Comparison of ENCODE assay signal across 9 cellular contexts in the genomic region with DNA sequence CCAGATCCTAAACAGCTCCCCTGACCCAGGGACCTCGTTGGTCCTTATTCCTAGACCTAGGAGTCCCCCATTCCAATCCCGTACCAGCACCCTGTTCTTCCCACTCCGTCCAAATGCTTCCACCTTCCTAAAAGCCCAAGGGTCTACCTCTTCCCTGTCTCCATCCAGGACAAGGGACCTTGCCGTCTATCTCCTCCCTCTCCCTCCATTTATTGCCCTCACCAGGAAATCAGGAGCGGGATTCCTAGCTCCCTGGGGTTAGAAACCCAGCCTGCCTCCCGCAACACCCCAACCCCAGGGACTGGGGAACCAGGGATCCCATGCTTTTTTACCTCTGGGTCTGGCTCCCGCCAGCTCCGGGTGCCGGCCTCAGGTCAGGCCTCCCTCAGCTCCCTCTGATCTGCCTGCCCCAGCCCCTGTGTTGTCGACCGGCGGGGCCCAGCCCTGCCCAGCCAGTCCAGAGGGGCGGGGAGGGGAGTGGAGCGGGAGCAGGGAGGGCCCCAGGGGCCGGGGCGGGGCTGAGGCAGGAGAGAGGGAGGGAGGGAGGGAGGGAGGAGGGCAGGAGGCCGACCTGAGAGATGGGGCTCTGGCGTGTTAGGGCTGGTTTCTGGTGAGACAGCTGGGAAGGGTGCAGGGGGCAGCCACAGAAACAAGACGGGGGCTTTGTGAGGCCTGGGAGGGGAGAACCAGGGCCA. TPM values are rescaled to one million over a fixed set of nuclear protein-coding genes. Genes with fewer than 3 reads are reported as not detected.
DNase-seq lines count a peak whose midpoint lies in the region; ATAC-seq, FAIRE-seq and TF ChIP-seq lines count a peak whose summit lies in the region.
"Had no signal": no experiment of that assay in that cellular context is flagged by ENCODE, and none has a peak within 500 bp of the region (broad histone marks: within the 10 kb centered on the region; RNA-seq: fewer than 3 reads in every experiment).

A gene with protein sequence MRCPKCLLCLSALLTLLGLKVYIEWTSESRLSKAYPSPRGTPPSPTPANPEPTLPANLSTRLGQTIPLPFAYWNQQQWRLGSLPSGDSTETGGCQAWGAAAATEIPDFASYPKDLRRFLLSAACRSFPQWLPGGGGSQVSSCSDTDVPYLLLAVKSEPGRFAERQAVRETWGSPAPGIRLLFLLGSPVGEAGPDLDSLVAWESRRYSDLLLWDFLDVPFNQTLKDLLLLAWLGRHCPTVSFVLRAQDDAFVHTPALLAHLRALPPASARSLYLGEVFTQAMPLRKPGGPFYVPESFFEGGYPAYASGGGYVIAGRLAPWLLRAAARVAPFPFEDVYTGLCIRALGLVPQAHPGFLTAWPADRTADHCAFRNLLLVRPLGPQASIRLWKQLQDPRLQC (minus strand): TSS at position 423 of the 695 bp plus-strand sequence. CDS start 596 bp downstream, outside the sequence.

- H3K9me1 ChIP-seq in endothelial cell of umbilical vein (replicated peaks; ENCODE audit: control insufficient read depth, extremely low read depth, insufficient read depth, low read length): no peaks in the 10 kb centered on the region

- H3K27me3 ChIP-seq in endothelial cell of umbilical vein (ENCODE audit: control insufficient read depth in 2 of 2, insufficient read depth in 2 of 2, low read length in 2 of 2) (no peaks in the 10 kb centered on the region), mononuclear cell (ENCODE audit: insufficient read depth, low read length) (no peaks in the 10 kb centered on the region)

- H3K79me2 ChIP-seq in endothelial cell of umbilical vein (ENCODE audit: control insufficient read depth, insufficient read depth, low read length): peaks cover 5% of the 10 kb centered on the region

- H3K4me3 ChIP-seq in endothelial cell of umbilical vein (replicated peaks in 1 of 3; ENCODE audit: insufficient read depth in 1 of 3, low read depth in 1 of 3, low read length in 3 of 3): peak within 1 kb of the TSS; percentile 41 to 49 (median 41)
- H3K4me3 ChIP-seq in mononuclear cell (ENCODE audit: low read length): peak within 1 kb of the TSS; percentile 55

- POLR2A ChIA-PET in endothelial cell of umbilical vein (lab: Charles Lee): interaction anchor here (0.7 kb wide), 1 partner anchor 59 kb away, joined by 3 read pairs; no protein-coding TSS in a partner anchor

- TF ChIP-seq POLR2A in endothelial cell of umbilical vein (IDR thresholded peaks at IDR 0.05; ENCODE audit: low read depth, low read length): peak; percentile 51

- CTCF ChIA-PET in endothelial cell of umbilical vein (lab: Charles Lee): interaction anchor here (0.8 to 4.1 kb wide), 9 partner anchors 12 to 1953 kb away, joined by 3 to 17 read pairs (median 3); no protein-coding TSS in a partner anchor

- H3K4me1 ChIP-seq in endothelial cell of umbilical vein (ENCODE audit: control insufficient read depth, extremely low read depth, insufficient read depth, low read length) (peaks cover 25% of the 10 kb centered on the region), mononuclear cell (ENCODE audit: insufficient read depth, low read length) (peaks cover 73% of the 10 kb centered on the region)

- intact Hi-C loops in endothelial cell of umbilical vein (cut with micrococcal nuclease): loop anchor here (1.0 to 2.0 kb wide), 3 partner anchors 30 to 73 kb away; a partner anchor contains a TSS

- dilution Hi-C loops in endothelial cell of umbilical vein (cut with MboI; ENCODE audit: extremely low pct_ligation_motif_present, low sequenced_read_pairs): no loop called here

- peak; percentile 64 for DNase-seq in ELR (ENCODE audit: low read depth)
- peak; percentile 34 for DNase-seq in NCI-H2029 treated with DMSO at 0.1 percent for 48 hours (lab: John Stamatoyannopoulos, UW)
- peak; percentile 18 for DNase-seq in activated CD8-positive, alpha-beta memory T cell treated with anti-CD3 and anti-CD28 coated beads, Interleukin-2, amount 50 U/mL, for 24 hours (ENCODE audit: extremely low read depth)
- peak; percentile 60 for DNase-seq in endothelial cell of umbilical vein (ENCODE audit: low read depth, low spot score)
- DNase-seq in stimulated activated naive CD8-positive, alpha-beta T cell treated with anti-CD3 and anti-CD28 coated beads, Interleukin-15, Interleukin-2, amounts not matched to agents 100 U/mL and 50 U/mL, for 24 hours: peak; percentile 70
- no peak for DNase-seq in amniotic stem cell (lab: John Stamatoyannopoulos, UW)

- H3K36me3 ChIP-seq in endothelial cell of umbilical vein (ENCODE audit: control insufficient read depth in 2 of 2, extremely low read depth in 1 of 2, insufficient read depth in 2 of 2, low read length in 2 of 2): peaks cover 0 to 24% of the 10 kb centered on the region in 2 experiments

- H3K4me2 ChIP-seq in endothelial cell of umbilical vein (ENCODE audit: insufficient read depth, low read length): peak within 1 kb of the TSS; percentile 50

- peak within 1 kb of the TSS; percentile 62 for H3K27ac ChIP-seq in endothelial cell of umbilical vein (ENCODE audit: insufficient read depth, low read depth, low read length)

- ATAC-seq in stimulated activated naive CD8-positive, alpha-beta T cell treated with anti-CD3 and anti-CD28 coated beads, Interleukin-15, Interleukin-2, amounts not matched to agents 100 U/mL and 50 U/mL, for 24 hours: peak; percentile 67
- no peak for ATAC-seq in GM19467 (IDR thresholded peaks at IDR 0.05; ENCODE audit: unreplicated experiment)

- BruUV-seq in endothelial cell of umbilical vein (replicated peaks; lab: Mats Ljungman, UMichigan): no TSS peak

- H2AFZ ChIP-seq in endothelial cell of umbilical vein (ENCODE audit: low read depth, low read length): peak within 1 kb of the TSS; percentile 73

- H3K9me3 ChIP-seq in endothelial cell of umbilical vein (replicated peaks; ENCODE audit: control insufficient read depth, insufficient read depth, low read length): no peaks in the 10 kb centered on the region
- no peaks in the 10 kb centered on the region for H3K9me3 ChIP-seq in mononuclear cell (ENCODE audit: low read depth, low read length)

- TF ChIP-seq CTCF in endothelial cell of umbilical vein (IDR thresholded peaks at IDR 0.05; ENCODE audit: extremely low read depth in 1 of 2, insufficient read depth in 1 of 2, low read depth in 1 of 2, low read length in 2 of 2): no peak

- peak; percentile 91 for FAIRE-seq in endothelial cell of umbilical vein (lab: Jason Lieb, UNC)

- peak within 1 kb of the TSS; percentile 53 for H3K9ac ChIP-seq in endothelial cell of umbilical vein (replicated peaks; ENCODE audit: extremely low read depth, insufficient read depth, low read length)

- H4K20me1 ChIP-seq in endothelial cell of umbilical vein (replicated peaks; ENCODE audit: control insufficient read depth, extremely low read depth, insufficient read depth, low read length): no peaks in the 10 kb centered on the region

TF ChIP-seq in endothelial cell of umbilical vein, 7 proteins besides CTCF, POLR2A, EP300 and RAD21:
- TF ChIP-seq EZH2 (IDR thresholded peaks at IDR 0.05; ENCODE audit: borderline replicate concordance, low read depth, low read length, severe bottlenecking): no peak
- no peak for TF ChIP-seq MYC (IDR thresholded peaks at IDR 0.05; ENCODE audit: low read depth, low read length)
- TF ChIP-seq JUN (IDR thresholded peaks at IDR 0.05; ENCODE audit: borderline replicate concordance, insufficient read depth, insufficient read length, low read depth): no peak
- no peak for TF ChIP-seq FOS (IDR thresholded peaks at IDR 0.05; ENCODE audit: borderline replicate concordance, insufficient read depth, low read length)
- TF ChIP-seq GATA2 (IDR thresholded peaks at IDR 0.05; ENCODE audit: insufficient read depth, insufficient read length, low read depth, low read length): no peak
- TF ChIP-seq POLR2AphosphoS5 (IDR thresholded peaks at IDR 0.05; ENCODE audit: insufficient read depth, low read depth, low read length): peak; percentile 39
TF ChIP-seq in endothelial cell of umbilical vein: peak in this region for 1.

RNA-seq across cellular contexts. Expression of the gene that starts here (rescaled TPM):
- 6.5 and 7.6 TPM in 2 replicates for total RNA-seq in endothelial cell of umbilical vein
- 3.6 and 4.1 TPM in 2 replicates for polyA plus RNA-seq in endothelial cell of umbilical vein
- polyA plus RNA-seq in endothelial cell of umbilical vein (2011; cell fraction: cytosol; rRNA removed): 1.7 and 1.9 TPM in 2 replicates
- 0.61 and 1.1 TPM in 2 replicates for polyA plus RNA-seq in endothelial cell of umbilical vein (2011; cell fraction: nucleus; rRNA removed)
- polyA plus RNA-seq in endothelial cell of umbilical vein (2012): 4.0 and 4.3 TPM in 2 replicates
- polyA minus RNA-seq in endothelial cell of umbilical vein: 0.70 and 1.8 TPM in 2 replicates
- not detected for polyA minus RNA-seq in endothelial cell of umbilical vein (2011; cell fraction: cytosol; rRNA and poly(A)+ RNA removed)
- polyA minus RNA-seq in endothelial cell of umbilical vein (2011; cell fraction: nucleus; rRNA and poly(A)+ RNA removed): 1.3 and 1.5 TPM in 2 replicates
- total RNA-seq in mononuclear cell: 0.42 TPM
- total RNA-seq: M059J had no signal
